8 cellular contexts compared by ENCODE assay signal in genomic region chr16:20740901-20741491, GRCh38. TPM values are rescaled to one million over a fixed set of nuclear protein-coding genes. Genes with fewer than 3 reads are reported as not detected.
DNase-seq lines count a peak whose midpoint lies in the region; ATAC-seq and TF ChIP-seq lines count a peak whose summit lies in the region.

No MANE protein-coding gene starts in this region.

- H3F3A ChIP-seq in SU-DHL-6 (ENCODE audit: insufficient read depth): no peaks in the 10 kb centered on the region; the same call in 1 of the 2 replicates

- H3K4me1 Mint-ChIP-seq in activated naive CD8-positive, alpha-beta T cell treated with anti-CD3 and anti-CD28 coated beads, Interleukin-2, amount 10 ng/mL, durations not matched to agents 7 days and 5 days: peaks cover 11% of the 10 kb centered on the region

- H3K79me2 ChIP-seq in SU-DHL-6 (ENCODE audit: insufficient read depth, low read length) (peaks cover 30% of the 10 kb centered on the region), parathyroid adenoma (peaks cover 21% of the 10 kb centered on the region)

- TF ChIP-seq POLR2A in tibial nerve (IDR thresholded peaks at IDR 0.05): no peak

- H3K4me2 ChIP-seq in SU-DHL-6 (ENCODE audit: low read depth, low read length, poor library complexity, severe bottlenecking) (peak overlapping the region; percentile 89), parathyroid adenoma (ENCODE audit: low read length) (peak overlapping the region; percentile 76)

- TF ChIP-seq CTCF in SU-DHL-6 (IDR thresholded peaks at IDR 0.05; ENCODE audit: insufficient read depth, low read length, poor library complexity, severe bottlenecking) (no peak), parathyroid adenoma (IDR thresholded peaks at IDR 0.05) (no peak), tibial nerve (IDR thresholded peaks at IDR 0.05) (no peak)

- H3K27ac ChIP-seq in SU-DHL-6 (ENCODE audit: low read depth, low read length) (peak overlapping the region; percentile 85; the same call in 1 of the 2 replicates), parathyroid adenoma (peak overlapping the region; percentile 97), tibial nerve (peak overlapping the region; percentile 91 to 99 (median 96))

- no peak for TF ChIP-seq EP300 in tibial nerve (IDR thresholded peaks at IDR 0.05)

- no peaks in the 10 kb centered on the region for H3K27me3 ChIP-seq in SU-DHL-6 (ENCODE audit: low read length)
- no peaks in the 10 kb centered on the region for H3K27me3 ChIP-seq in parathyroid adenoma (ENCODE audit: control insufficient read depth, insufficient read depth, low read length)
- no peaks in the 10 kb centered on the region for H3K27me3 ChIP-seq in tibial nerve

- intact Hi-C loops in Right ventricle myocardium superior (cut with DNase I): no loop called here

- H3K36me3 ChIP-seq in SU-DHL-6 (ENCODE audit: low read length) (peaks cover 29% of the 10 kb centered on the region), parathyroid adenoma (ENCODE audit: control insufficient read depth, insufficient read depth, low read length) (no peaks in the 10 kb centered on the region), tibial nerve (peaks cover 0 to 29% (median 9%) of the 10 kb centered on the region in 3 donors)

- H3K27me3 Mint-ChIP-seq in activated naive CD8-positive, alpha-beta T cell treated with anti-CD3 and anti-CD28 coated beads, Interleukin-2, amount 10 ng/mL, durations not matched to agents 7 days and 5 days: no peaks in the 10 kb centered on the region

- H4K20me1 ChIP-seq in SU-DHL-6 (ENCODE audit: low read depth, low read length): peaks cover 15% of the 10 kb centered on the region; the same call in 1 of the 2 replicates

- no peaks in the 10 kb centered on the region for H3K9me2 ChIP-seq in SU-DHL-6 (replicated peaks; ENCODE audit: insufficient read depth, low read length)

- peak overlapping the region; percentile 92 for H3K27ac Mint-ChIP-seq in activated naive CD8-positive, alpha-beta T cell treated with anti-CD3 and anti-CD28 coated beads, Interleukin-2, amount 10 ng/mL, durations not matched to agents 7 days and 5 days

- H2AFZ ChIP-seq in SU-DHL-6 (ENCODE audit: low read depth, low read length, severe bottlenecking): no peak overlapping the region
- H2AFZ ChIP-seq in parathyroid adenoma: peak overlapping the region; percentile 68

- H3K4me3 Mint-ChIP-seq in activated naive CD8-positive, alpha-beta T cell treated with anti-CD3 and anti-CD28 coated beads, Interleukin-2, amount 10 ng/mL, durations not matched to agents 7 days and 5 days: peak overlapping the region; percentile 94

- no peaks in the 10 kb centered on the region for H3K9me3 Mint-ChIP-seq in activated naive CD8-positive, alpha-beta T cell treated with anti-CD3 and anti-CD28 coated beads, Interleukin-2, amount 10 ng/mL, durations not matched to agents 7 days and 5 days

- H3K9me3 ChIP-seq in SU-DHL-6 (ENCODE audit: insufficient read depth, low read length) (no peaks in the 10 kb centered on the region), parathyroid adenoma (ENCODE audit: control insufficient read depth, low read length) (no peaks in the 10 kb centered on the region), tibial nerve (no peaks in the 10 kb centered on the region)

- H3K9ac ChIP-seq in SU-DHL-6 (ENCODE audit: low read length): peak overlapping the region; percentile 90
- no peak overlapping the region for H3K9ac ChIP-seq in parathyroid adenoma

- WGBS in tibial nerve, 2 donors: 0 to 2% methylated on average over 15 to 31 of the region's 34 CpGs

- DNase-seq in NAMALWA (ENCODE audit: low spot score): peak; percentile 87
- DNase-seq in activated naive CD8-positive, alpha-beta T cell treated with anti-CD3 and anti-CD28 coated beads, Interleukin-2, amount 10 ng/mL, durations not matched to agents 7 days and 5 days: peak; percentile 92
- peak; percentile 94 for DNase-seq in Right ventricle myocardium superior
- DNase-seq in tibial nerve (ENCODE audit: low spot score in 2 of 2): peak; percentile 69 to 72

- POLR2A ChIA-PET in activated naive CD8-positive, alpha-beta T cell treated with anti-CD3 and anti-CD28 coated beads, Interleukin-2, amount 10 ng/mL, durations not matched to agents 7 days and 5 days (lab: Charles Lee): interaction anchor here (0.6 to 2.5 kb wide), 6 partner anchors 23 to 560 kb away, joined by 3 to 15 read pairs (median 4); partner anchors contain the start of genes ACSM3, ERI2, LDAF1 and REXO5

- H3K36me3 Mint-ChIP-seq in activated naive CD8-positive, alpha-beta T cell treated with anti-CD3 and anti-CD28 coated beads, Interleukin-2, amount 10 ng/mL, durations not matched to agents 7 days and 5 days: peaks cover 9% of the 10 kb centered on the region

- ATAC-seq in HG02571 (IDR thresholded peaks at IDR 0.05; ENCODE audit: unreplicated experiment) (peak; percentile 80), Right ventricle myocardium superior (ENCODE audit: poor library complexity) (peak; percentile 95)
- peak; percentile 85 for ATAC-seq in activated naive CD8-positive, alpha-beta T cell treated with anti-CD3 and anti-CD28 coated beads, Interleukin-2, amount 10 ng/mL, durations not matched to agents 7 days and 5 days (ENCODE audit: low read depth)

- H3K4me1 ChIP-seq in parathyroid adenoma (peaks cover 4% of the 10 kb centered on the region), tibial nerve (peaks cover 0 to 38% (median 10%) of the 10 kb centered on the region in 4 donors)

- H3K4me3 ChIP-seq in GM08714 (ENCODE audit: low read length) (peak overlapping the region; percentile 89), SU-DHL-6 (ENCODE audit: insufficient read depth, low read length, poor library complexity, severe bottlenecking) (peak overlapping the region; percentile 99), parathyroid adenoma (ENCODE audit: low read depth, low read length) (peak overlapping the region; percentile 93), tibial nerve (peak overlapping the region; percentile 90 to 99 (median 93))

RNA-seq across cellular contexts. Expression of gene THUMPD1, which starts 0.6 kb away (rescaled TPM):
- 10 to 100 TPM; 53.0 to 53.6 TPM for total RNA-seq in activated naive CD8-positive, alpha-beta T cell treated with anti-CD3 and anti-CD28 coated beads, Interleukin-2, amount 10 ng/mL, durations not matched to agents 7 days and 5 days
- 17.2 TPM for total RNA-seq in Right ventricle myocardium superior
- 10 to 100 TPM; 33.6 to 58.4 (median 49.8) TPM for total RNA-seq in tibial nerve

RNA-seq across cellular contexts. Expression of gene ACSM3, which starts 22.8 kb away (rescaled TPM):
- total RNA-seq in activated naive CD8-positive, alpha-beta T cell treated with anti-CD3 and anti-CD28 coated beads, Interleukin-2, amount 10 ng/mL, durations not matched to agents 7 days and 5 days: 1 to 10 TPM; 9.0 to 9.7 TPM
- total RNA-seq in Right ventricle myocardium superior: 8.7 TPM
- 1 to 10 TPM; 1.2 to 2.5 (median 1.6) TPM for total RNA-seq in tibial nerve

RNA-seq across cellular contexts. Expression of gene ACSM1, which starts 43.5 kb away (rescaled TPM):
- total RNA-seq in activated naive CD8-positive, alpha-beta T cell treated with anti-CD3 and anti-CD28 coated beads, Interleukin-2, amount 10 ng/mL, durations not matched to agents 7 days and 5 days: under 1 TPM; 0.43 to 0.75 TPM
- total RNA-seq in Right ventricle myocardium superior: not detected
- total RNA-seq in tibial nerve: under 1 TPM in 1 of 4 donors, not detected in 3; 0.98 TPM

Comparison
In these comparisons a context has a peak if more than half of its experiments do, and no peak if none do; other contexts are left out.
1. Peak in every context shown above with its lines: DNase-seq, ATAC-seq, H3K4me3 ChIP-seq and H3K27ac ChIP-seq.